In the genomic region with DNA sequence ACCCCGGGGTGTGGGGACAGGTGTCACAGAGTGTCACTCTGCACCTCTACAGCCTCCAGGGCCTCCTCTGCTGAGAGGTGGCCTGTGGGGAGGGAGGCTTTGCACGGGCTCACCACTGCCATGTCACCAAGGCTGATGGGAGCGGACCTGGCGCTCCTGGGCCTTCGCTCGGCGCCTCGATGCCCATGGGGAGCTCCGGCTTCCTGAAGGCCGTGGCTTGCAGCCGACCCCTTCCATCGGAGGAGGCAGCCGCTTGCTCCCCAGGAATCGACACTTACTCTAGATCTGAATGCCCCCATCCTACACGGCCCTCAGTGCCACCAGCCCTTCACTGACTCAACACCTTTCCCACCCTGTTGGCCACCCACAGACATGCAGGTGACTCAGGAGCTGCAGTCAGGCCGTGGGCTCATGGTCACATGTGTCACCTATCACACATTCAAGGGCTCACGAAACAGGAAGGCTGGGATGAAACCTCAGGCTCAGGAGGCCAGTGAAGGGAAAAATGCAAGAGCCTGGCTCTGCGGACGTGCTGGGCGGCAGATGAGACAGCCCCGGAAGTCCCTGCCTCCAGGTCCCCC, we compare ENCODE assay signal across 1 cellular context.
TF ChIP-seq lines count a peak whose summit lies in the region.

No MANE protein-coding gene starts in this region.

TF ChIP-seq in HEK293, 187 proteins besides CTCF, POLR2A, EP300 and RAD21 (continued from another document):
- no peak for TF ChIP-seq ZNF521 (tag by site-specific recombination; IDR thresholded peaks at IDR 0.05)
